Comparison of ENCODE assay signal across 15 cellular contexts in genomic region chr7:103059471-103059870, GRCh38.
"Had no signal": no experiment of that assay in that cellular context is flagged by ENCODE, and none has a peak within 500 bp of the region (broad histone marks: within the 10 kb centered on the region; RNA-seq: fewer than 3 reads in every experiment).

No MANE protein-coding gene starts in this region.

- ATAC-seq: foreskin keratinocyte; stimulated activated effector memory CD8-positive, alpha-beta T cell treated with anti-CD3 and anti-CD28 coated beads, Interleukin-12 subunit alpha, Interleukin-12 subunit beta, amount 100 ng/mL, for 72 hours had no signal

- H3K4me3 ChIP-seq: left ventricle myocardium inferior, pancreas, right atrium auricular region, smooth muscle cell, thyroid gland, vagina had no signal

- H3K27ac Mint-ChIP-seq: activated B cell treated with CpG ODN at 0.5 μM for 24 hours; activated CD4-positive, alpha-beta T cell treated with anti-CD3 and anti-CD28 coated beads, Interleukin-2, amount 10 ng/mL, durations not matched to agents 24 days and 14 days; endodermal cell; stimulated activated effector memory CD8-positive, alpha-beta T cell treated with anti-CD3 and anti-CD28 coated beads, Interleukin-12 subunit alpha, Interleukin-12 subunit beta, amount 100 ng/mL, for 72 hours had no signal

- DNase-seq: activated B cell treated with CpG ODN at 0.5 μM for 24 hours; activated CD4-positive, alpha-beta T cell treated with anti-CD3 and anti-CD28 coated beads, Interleukin-2, amount 10 ng/mL, durations not matched to agents 24 days and 14 days; activated naive CD4-positive, alpha-beta T cell treated with Interleukin-2 at 50 U/mL for 16 hours; brain microvascular endothelial cell; endodermal cell; erythroblast; foreskin keratinocyte; left ventricle myocardium inferior; pancreas; thyroid gland had no signal

- H3K9me3 Mint-ChIP-seq: activated B cell treated with CpG ODN at 0.5 μM for 24 hours; activated CD4-positive, alpha-beta T cell treated with anti-CD3 and anti-CD28 coated beads, Interleukin-2, amount 10 ng/mL, durations not matched to agents 24 days and 14 days; neural crest cell; stimulated activated effector memory CD8-positive, alpha-beta T cell treated with anti-CD3 and anti-CD28 coated beads, Interleukin-12 subunit alpha, Interleukin-12 subunit beta, amount 100 ng/mL, for 72 hours had no signal

- FAIRE-seq: pancreas had no signal

- H3K4me3 Mint-ChIP-seq: activated B cell treated with CpG ODN at 0.5 μM for 24 hours; activated CD4-positive, alpha-beta T cell treated with anti-CD3 and anti-CD28 coated beads, Interleukin-2, amount 10 ng/mL, durations not matched to agents 24 days and 14 days; endodermal cell; neural crest cell; stimulated activated effector memory CD8-positive, alpha-beta T cell treated with anti-CD3 and anti-CD28 coated beads, Interleukin-12 subunit alpha, Interleukin-12 subunit beta, amount 100 ng/mL, for 72 hours had no signal

- H3K36me3 Mint-ChIP-seq: stimulated activated effector memory CD8-positive, alpha-beta T cell treated with anti-CD3 and anti-CD28 coated beads, Interleukin-12 subunit alpha, Interleukin-12 subunit beta, amount 100 ng/mL, for 72 hours had no signal

- H3K4me1 Mint-ChIP-seq: activated B cell treated with CpG ODN at 0.5 μM for 24 hours; activated CD4-positive, alpha-beta T cell treated with anti-CD3 and anti-CD28 coated beads, Interleukin-2, amount 10 ng/mL, durations not matched to agents 24 days and 14 days; neural crest cell; stimulated activated effector memory CD8-positive, alpha-beta T cell treated with anti-CD3 and anti-CD28 coated beads, Interleukin-12 subunit alpha, Interleukin-12 subunit beta, amount 100 ng/mL, for 72 hours had no signal

- H3K27me3 Mint-ChIP-seq: activated B cell treated with CpG ODN at 0.5 μM for 24 hours had no signal
